17 cellular contexts compared by ENCODE assay signal in the genomic region with DNA sequence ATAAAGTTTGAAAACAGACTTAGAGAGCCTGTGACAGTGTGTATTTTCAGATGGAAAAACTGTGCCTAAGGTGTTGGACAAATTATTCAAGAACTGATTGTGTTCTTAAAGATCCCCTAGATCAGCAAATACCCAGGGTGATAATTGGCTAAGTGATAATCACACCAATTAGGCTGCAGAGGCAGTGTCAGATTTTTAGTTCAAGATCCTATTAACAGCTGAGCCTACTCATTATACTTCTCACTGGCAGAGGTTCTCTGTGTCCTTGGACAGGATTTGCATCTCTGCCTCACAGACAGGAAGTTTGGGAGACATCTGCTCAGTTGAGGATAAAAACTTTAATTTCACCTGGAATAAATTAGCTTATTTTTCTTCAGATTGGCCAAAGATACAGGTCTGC.
"Had no signal": no experiment of that assay in that cellular context is flagged by ENCODE, and none has a peak within 500 bp of the region (broad histone marks: within the 10 kb centered on the region; RNA-seq: fewer than 3 reads in every experiment).

No MANE protein-coding gene starts in this region.

- ATAC-seq: activated CD4-positive, alpha-beta T cell treated with anti-CD3 and anti-CD28 coated beads for 36 hours; left lung; naive thymus-derived CD8-positive, alpha-beta T cell; stimulated activated effector memory CD8-positive, alpha-beta T cell treated with anti-CD3 and anti-CD28 coated beads, Interleukin-12 subunit alpha, Interleukin-12 subunit beta, amount 100 ng/mL, for 72 hours; upper lobe of right lung had no signal

- H3K27ac Mint-ChIP-seq: activated CD4-positive, alpha-beta memory T cell treated with anti-CD3 and anti-CD28 coated beads for 36 hours; activated CD4-positive, alpha-beta T cell treated with anti-CD3 and anti-CD28 coated beads for 36 hours; activated naive CD8-positive, alpha-beta T cell; naive thymus-derived CD8-positive, alpha-beta T cell; stimulated activated effector memory CD8-positive, alpha-beta T cell treated with anti-CD3 and anti-CD28 coated beads, Interleukin-12 subunit alpha, Interleukin-12 subunit beta, amount 100 ng/mL, for 72 hours had no signal

- H3K36me3 Mint-ChIP-seq: activated naive CD8-positive, alpha-beta T cell; naive thymus-derived CD8-positive, alpha-beta T cell; stimulated activated effector memory CD8-positive, alpha-beta T cell treated with anti-CD3 and anti-CD28 coated beads, Interleukin-12 subunit alpha, Interleukin-12 subunit beta, amount 100 ng/mL, for 72 hours had no signal

- H3K36me3 ChIP-seq: colonic mucosa, esophagus muscularis mucosa, left lung, neutrophil, thoracic aorta, upper lobe of right lung had no signal

- H3K4me3 Mint-ChIP-seq: activated CD4-positive, alpha-beta memory T cell treated with anti-CD3 and anti-CD28 coated beads for 36 hours; activated CD4-positive, alpha-beta T cell treated with anti-CD3 and anti-CD28 coated beads for 36 hours; activated naive CD8-positive, alpha-beta T cell; naive thymus-derived CD8-positive, alpha-beta T cell; stimulated activated effector memory CD8-positive, alpha-beta T cell treated with anti-CD3 and anti-CD28 coated beads, Interleukin-12 subunit alpha, Interleukin-12 subunit beta, amount 100 ng/mL, for 72 hours had no signal

- H2AFZ ChIP-seq: hepatocyte had no signal

- H3K27ac ChIP-seq: colonic mucosa, esophagus muscularis mucosa, hepatocyte, left lung, neutrophil, thoracic aorta, upper lobe of right lung had no signal

- H3K4me1 Mint-ChIP-seq: stimulated activated effector memory CD8-positive, alpha-beta T cell treated with anti-CD3 and anti-CD28 coated beads, Interleukin-12 subunit alpha, Interleukin-12 subunit beta, amount 100 ng/mL, for 72 hours had no signal

- H3K9me3 ChIP-seq: colonic mucosa, esophagus muscularis mucosa, neutrophil, thoracic aorta, upper lobe of right lung had no signal

- H3K27me3 ChIP-seq: colonic mucosa, hepatocyte, upper lobe of right lung had no signal

- H3K9me3 Mint-ChIP-seq: activated CD4-positive, alpha-beta memory T cell treated with anti-CD3 and anti-CD28 coated beads for 36 hours; stimulated activated effector memory CD8-positive, alpha-beta T cell treated with anti-CD3 and anti-CD28 coated beads, Interleukin-12 subunit alpha, Interleukin-12 subunit beta, amount 100 ng/mL, for 72 hours had no signal

- DNase-seq: activated CD4-positive, alpha-beta memory T cell treated with anti-CD3 and anti-CD28 coated beads for 36 hours; activated CD4-positive, alpha-beta T cell treated with anti-CD3 and anti-CD28 coated beads for 36 hours; activated gamma-delta T cell; activated T-cell treated with anti-CD3 and anti-CD28 coated beads, Interleukin-2, amount 50 U/mL, for 48 hours; amniotic stem cell; caudate nucleus; colonic mucosa; left lung; naive thymus-derived CD8-positive, alpha-beta T cell; posterior cingulate gyrus; upper lobe of right lung had no signal

- H3K79me2 ChIP-seq: hepatocyte had no signal

- H3K4me3 ChIP-seq: colonic mucosa, esophagus muscularis mucosa, hepatocyte, left lung, thoracic aorta, upper lobe of right lung had no signal
